In genomic region chr18:59718108-59719057, GRCh38 we compare ENCODE assay signal across 14 cellular contexts. TPM values are rescaled to one million over a fixed set of nuclear protein-coding genes. Genes with fewer than 3 reads are reported as not detected.
A peak's percentile ranks its signal among the peaks of the same experiment; 100 is the strongest.
DNase-seq lines count a peak whose midpoint lies in the region; ATAC-seq, FAIRE-seq and TF ChIP-seq lines count a peak whose summit lies in the region.
"Had no signal": no experiment of that assay in that cellular context is flagged by ENCODE, and none has a peak within 500 bp of the region (broad histone marks: within the 10 kb centered on the region; RNA-seq: fewer than 3 reads in every experiment).

No MANE protein-coding gene starts in this region.

- POLR2A ChIA-PET in A673 (lab: Charles Lee; ENCODE audit: low non-redundant PET) = no interaction called here

- CTCF ChIA-PET in A673 (lab: Charles Lee) = no interaction called here

- intact Hi-C loops in A673 (cut with micrococcal nuclease; ENCODE audit: unreplicated experiment) = no loop called here

- TF ChIP-seq POLR2A in GM12892 (IDR thresholded peaks at IDR 0.05; ENCODE audit: low read depth, low read length) = no peak

- no peaks in the 10 kb centered on the region for H3K4me1 ChIP-seq in A673 (ENCODE audit: insufficient read depth, low read length, poor library complexity, severe bottlenecking)
- H3K4me1 ChIP-seq: BLaER1 treated with 17β-estradiol and CSF1 and Interleukin-3, amounts not matched to agents 10 nM and 100 nM; spleen had no signal

- no peak for FAIRE-seq in GM12892 (lab: Jason Lieb, UNC)

- TF ChIP-seq CTCF in A673 (conservative IDR thresholded peaks at IDR 0.05; ENCODE audit: low read depth, low read length) (no peak), HFF-Myc (IDR thresholded peaks at IDR 0.05; ENCODE audit: low read depth, low read length, missing control alignments) (no peak)

- BruUV-seq in A673 (replicated peaks; lab: Mats Ljungman, UMichigan) = no TSS peak

- no peaks in the 10 kb centered on the region for H3K9me3 ChIP-seq in A673 (ENCODE audit: low read depth, low read length, poor library complexity, severe bottlenecking)
- H3K9me3 ChIP-seq: BLaER1 treated with 17β-estradiol and CSF1 and Interleukin-3, amounts not matched to agents 10 nM and 100 nM; spleen had no signal

- DNase-seq in A673 (ENCODE audit: low spot score) (peak; percentile 15), HFF-Myc (ENCODE audit: extremely low read depth, low read depth) (peak; percentile 86), amniotic epithelial cell (ENCODE audit: low read depth) (peak; percentile 86), hepatic stellate cell (ENCODE audit: low spot score) (peak; percentile 83), mesenteric fat pad (ENCODE audit: low spot score) (no peak), GM12892 (ENCODE audit: insufficient read length) (no peak)
- DNase-seq: activated CD4-positive, CD25-positive, alpha-beta regulatory T cell treated with anti-CD3 and anti-CD28 coated beads, Interleukin-2, amount 50 U/mL, for 72 hours; activated gamma-delta T cell treated with Interleukin-2 at 50 U/mL for 16 hours; RPMI8226; spleen; stimulated activated CD8-positive, alpha-beta memory T cell treated with anti-CD3 and anti-CD28 coated beads, Interleukin-4, amount 100 ng/mL, for 48 hours had no signal

- H3K36me3 ChIP-seq in A673 (ENCODE audit: insufficient read depth, low read length, poor library complexity, severe bottlenecking) = no peaks in the 10 kb centered on the region
- H3K36me3 ChIP-seq: BLaER1 treated with 17β-estradiol and CSF1 and Interleukin-3, amounts not matched to agents 10 nM and 100 nM; spleen had no signal

- no peak overlapping the region for H3K4me3 ChIP-seq in A673 (ENCODE audit: low read depth, low read length, poor library complexity, severe bottlenecking)
- H3K4me3 ChIP-seq in HFF-Myc (replicated peaks; ENCODE audit: low read depth, low read length) = no peak overlapping the region
- H3K4me3 ChIP-seq: BLaER1 treated with 17β-estradiol and CSF1 and Interleukin-3, amounts not matched to agents 10 nM and 100 nM; spleen had no signal

- no peak overlapping the region for H3K27ac ChIP-seq in A673 (ENCODE audit: low read depth, low read length, poor library complexity, severe bottlenecking)
- H3K27ac ChIP-seq: BLaER1 treated with 17β-estradiol and CSF1 and Interleukin-3, amounts not matched to agents 10 nM and 100 nM; spleen had no signal

- no peak for ATAC-seq in GM18868 (IDR thresholded peaks at IDR 0.05; ENCODE audit: unreplicated experiment)
- ATAC-seq in GM18519 (IDR thresholded peaks at IDR 0.05; ENCODE audit: low FRiP score, unreplicated experiment) = no peak

- peaks cover 29% of the 10 kb centered on the region for H3K27me3 ChIP-seq in A673 (replicated peaks; ENCODE audit: insufficient read depth, low read depth, low read length, poor library complexity)
- H3K27me3 ChIP-seq: BLaER1 treated with 17β-estradiol and CSF1 and Interleukin-3, amounts not matched to agents 10 nM and 100 nM; spleen had no signal

RNA-seq across cellular contexts. Expression of gene CCBE1, which starts 21.2 kb away (rescaled TPM):
- 0.42 TPM in 1 of 2 replicates, not detected in the other for total RNA-seq in A673 (2021)
- 2.3 TPM for total RNA-seq in mesenteric fat pad
- not detected for polyA plus RNA-seq in GM12892 (2012; ENCODE audit: missing spikeins)

Comparison
In these comparisons a context has a peak if more than half of its experiments do, and no peak if none do; other contexts are left out.
1. DNase-seq: peak in A673 (single experiment), HFF-Myc (single experiment), amniotic epithelial cell (single experiment) and hepatic stellate cell (single experiment); none in mesenteric fat pad (single experiment) and GM12892 (single experiment).